8 cellular contexts compared by ENCODE assay signal in the genomic region with DNA sequence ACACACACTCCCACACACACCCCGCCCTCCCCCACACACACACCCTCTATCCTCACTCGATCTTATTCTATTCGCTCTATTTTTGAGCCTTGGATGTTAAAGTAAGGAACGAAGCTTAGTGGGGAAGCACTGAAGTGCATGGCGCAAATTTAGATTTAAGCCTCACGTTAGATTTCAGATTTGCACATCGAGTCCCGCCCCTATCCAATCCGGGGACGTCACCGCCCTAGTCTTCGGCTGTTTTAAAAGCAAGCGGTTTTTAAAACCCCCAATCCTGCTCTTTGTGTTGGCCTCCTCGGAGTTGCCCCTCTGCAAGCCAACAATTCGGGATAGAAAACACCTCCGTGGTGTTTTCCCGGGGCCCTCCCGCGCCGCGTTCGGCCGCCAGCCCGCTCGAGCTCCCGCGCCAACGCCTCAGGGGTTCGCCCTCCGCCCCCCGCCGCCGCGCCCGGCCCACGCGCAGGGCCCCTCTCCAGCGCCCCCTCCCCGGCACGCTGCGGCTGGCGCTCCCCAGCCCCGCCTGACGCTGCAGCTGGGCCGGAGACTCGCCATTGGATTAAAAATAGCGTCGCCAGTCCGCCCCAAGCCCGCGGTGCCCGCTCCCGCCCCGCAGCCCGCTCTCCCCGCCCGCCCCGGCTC. TPM values are rescaled to one million over a fixed set of nuclear protein-coding genes. Genes with fewer than 3 reads are reported as not detected.
DNase-seq lines count a peak whose midpoint lies in the region; ATAC-seq and TF ChIP-seq lines count a peak whose summit lies in the region.

A gene with protein sequence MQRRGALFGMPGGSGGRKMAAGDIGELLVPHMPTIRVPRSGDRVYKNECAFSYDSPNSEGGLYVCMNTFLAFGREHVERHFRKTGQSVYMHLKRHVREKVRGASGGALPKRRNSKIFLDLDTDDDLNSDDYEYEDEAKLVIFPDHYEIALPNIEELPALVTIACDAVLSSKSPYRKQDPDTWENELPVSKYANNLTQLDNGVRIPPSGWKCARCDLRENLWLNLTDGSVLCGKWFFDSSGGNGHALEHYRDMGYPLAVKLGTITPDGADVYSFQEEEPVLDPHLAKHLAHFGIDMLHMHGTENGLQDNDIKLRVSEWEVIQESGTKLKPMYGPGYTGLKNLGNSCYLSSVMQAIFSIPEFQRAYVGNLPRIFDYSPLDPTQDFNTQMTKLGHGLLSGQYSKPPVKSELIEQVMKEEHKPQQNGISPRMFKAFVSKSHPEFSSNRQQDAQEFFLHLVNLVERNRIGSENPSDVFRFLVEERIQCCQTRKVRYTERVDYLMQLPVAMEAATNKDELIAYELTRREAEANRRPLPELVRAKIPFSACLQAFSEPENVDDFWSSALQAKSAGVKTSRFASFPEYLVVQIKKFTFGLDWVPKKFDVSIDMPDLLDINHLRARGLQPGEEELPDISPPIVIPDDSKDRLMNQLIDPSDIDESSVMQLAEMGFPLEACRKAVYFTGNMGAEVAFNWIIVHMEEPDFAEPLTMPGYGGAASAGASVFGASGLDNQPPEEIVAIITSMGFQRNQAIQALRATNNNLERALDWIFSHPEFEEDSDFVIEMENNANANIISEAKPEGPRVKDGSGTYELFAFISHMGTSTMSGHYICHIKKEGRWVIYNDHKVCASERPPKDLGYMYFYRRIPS (plus strand): TSS at position 574 of the 639 bp plus-strand sequence. CDS start 186 bp downstream, outside the sequence.

- H3K56ac ChIP-seq in mesendoderm (ENCODE audit: low read length): peak within 1 kb of the TSS; percentile 99

- peak within 1 kb of the TSS; percentile 84 for H3K4me2 ChIP-seq in mesendoderm (ENCODE audit: low read length)

- H3K79me1 ChIP-seq in mesendoderm (ENCODE audit: low read length): peaks cover 7% of the 10 kb centered on the region

- peaks cover 23% of the 10 kb centered on the region for H3K79me2 ChIP-seq in mesendoderm (ENCODE audit: control insufficient read depth, insufficient read depth, low read length)

- H2AK5ac ChIP-seq in mesendoderm (ENCODE audit: low read length): no peak within 1 kb of the TSS

- H2BK120ac ChIP-seq in mesendoderm (ENCODE audit: low read depth, low read length): peak within 1 kb of the TSS; percentile 63

- peak within 1 kb of the TSS; percentile 47 for H3K27ac ChIP-seq in CD4-positive, alpha-beta T cell (ENCODE audit: low read depth, low read length)
- peak within 1 kb of the TSS; percentile 93 for H3K27ac ChIP-seq in mesendoderm (ENCODE audit: low read depth, low read length)

- H3K36me3 ChIP-seq in endocrine pancreas (ENCODE audit: control insufficient read depth, insufficient read depth, low read length) (no peaks in the 10 kb centered on the region), mesendoderm (ENCODE audit: control insufficient read depth, insufficient read depth, low read length) (no peaks in the 10 kb centered on the region)

- no CpG with 5 or more reads among the region's 58 CpGs for WGBS in mesendoderm (ENCODE audit: extremely low coverage, insufficient coverage, low lambda C conversion rate)

- peak within 1 kb of the TSS; percentile 50 for H3K4ac ChIP-seq in mesendoderm (ENCODE audit: low read depth, low read length)

- peaks cover 3% of the 10 kb centered on the region for H3K4me1 ChIP-seq in endocrine pancreas (ENCODE audit: control insufficient read depth, insufficient read depth, low read length)
- peaks cover 4% of the 10 kb centered on the region for H3K4me1 ChIP-seq in mesendoderm (ENCODE audit: control insufficient read depth, low read depth, low read length)

- peaks cover 8% of the 10 kb centered on the region for H3K36me3 Mint-ChIP-seq in CD4-positive, alpha-beta T cell (ENCODE audit: low read depth)
- H3K36me3 Mint-ChIP-seq in activated CD8-positive, alpha-beta T cell treated with anti-CD3 and anti-CD28 coated beads, Interleukin-2, amount 10 ng/mL, durations not matched to agents 7 days and 5 days (ENCODE audit: low read depth): peaks cover 11% of the 10 kb centered on the region

- no peaks in the 10 kb centered on the region for H3K27me3 ChIP-seq in CD4-positive, alpha-beta T cell (ENCODE audit: control insufficient read depth, insufficient read depth, low read length)
- H3K27me3 ChIP-seq in endocrine pancreas (ENCODE audit: control insufficient read depth, insufficient read depth, low read length) (no peaks in the 10 kb centered on the region), mesendoderm (ENCODE audit: insufficient read depth, low read length, poor library complexity) (no peaks in the 10 kb centered on the region)

- intact Hi-C loops in CD4-positive, alpha-beta T cell (cut with DNase I, micrococcal nuclease): loop anchor here (2.0 to 5.0 kb wide), 2 partner anchors 48 to 950 kb away; partner anchors contain the start of genes MRPL47 (in 1 of the 2), NDUFB5 (in 1 of the 2) and TTC14 (in 1 of the 2)

- peak within 1 kb of the TSS; percentile 91 for H3K23ac ChIP-seq in mesendoderm (ENCODE audit: low read length)

- CTCF ChIA-PET in CD4-positive, alpha-beta T cell (lab: Charles Lee): no interaction called here
- CTCF ChIA-PET in activated CD8-positive, alpha-beta T cell treated with anti-CD3 and anti-CD28 coated beads, Interleukin-2, amount 10 ng/mL, durations not matched to agents 7 days and 5 days (lab: Charles Lee): interaction anchor here (0.5 to 1.0 kb wide), 2 partner anchors 9 to 276 kb away, joined by 3 to 4 read pairs; no protein-coding TSS in a partner anchor

- peaks cover 42% of the 10 kb centered on the region for H3K4me1 Mint-ChIP-seq in CD4-positive, alpha-beta T cell (ENCODE audit: low read depth)
- H3K4me1 Mint-ChIP-seq in activated CD8-positive, alpha-beta T cell treated with anti-CD3 and anti-CD28 coated beads, Interleukin-2, amount 10 ng/mL, durations not matched to agents 7 days and 5 days (ENCODE audit: low read depth): peaks cover 29% of the 10 kb centered on the region

- ATAC-seq in CD4-positive, alpha-beta T cell (ENCODE audit: poor library complexity): peak; percentile 64
- ATAC-seq in GM19328 (IDR thresholded peaks at IDR 0.05; ENCODE audit: unreplicated experiment): peak; percentile 66
- peak; percentile 62 for ATAC-seq in HG03457 (IDR thresholded peaks at IDR 0.05; ENCODE audit: unreplicated experiment)
- ATAC-seq in activated CD8-positive, alpha-beta T cell treated with anti-CD3 and anti-CD28 coated beads, Interleukin-2, amount 10 ng/mL, durations not matched to agents 7 days and 5 days: peak; percentile 70

- peak within 1 kb of the TSS; percentile 91 for H3K27ac Mint-ChIP-seq in CD4-positive, alpha-beta T cell
- H3K27ac Mint-ChIP-seq in activated CD8-positive, alpha-beta T cell treated with anti-CD3 and anti-CD28 coated beads, Interleukin-2, amount 10 ng/mL, durations not matched to agents 7 days and 5 days: peak within 1 kb of the TSS; percentile 89

- H4K8ac ChIP-seq in mesendoderm (ENCODE audit: low read depth, low read length): peak within 1 kb of the TSS; percentile 30

- POLR2A ChIA-PET in CD4-positive, alpha-beta T cell (lab: Charles Lee): interaction anchor here (0.7 to 2.5 kb wide), 6 partner anchors 9 to 949 kb away, joined by 3 to 19 read pairs (median 12); partner anchors contain the start of genes ACTL6A, MRPL47, NDUFB5 and PIK3CA
- POLR2A ChIA-PET in activated CD8-positive, alpha-beta T cell treated with anti-CD3 and anti-CD28 coated beads, Interleukin-2, amount 10 ng/mL, durations not matched to agents 7 days and 5 days (lab: Charles Lee): interaction anchor here (0.5 to 2.6 kb wide), 3 partner anchors 44 to 505 kb away, joined by 3 to 16 read pairs (median 3); partner anchors contain the start of genes MRPL47 and NDUFB5

- H4K5ac ChIP-seq in mesendoderm (ENCODE audit: low read length): no peak within 1 kb of the TSS

- peak within 1 kb of the TSS; percentile 96 for H3K18ac ChIP-seq in mesendoderm (ENCODE audit: low read length)

- H2BK15ac ChIP-seq in mesendoderm (replicated peaks; ENCODE audit: low read depth): peak within 1 kb of the TSS; percentile 89

- H3K9me3 Mint-ChIP-seq in CD4-positive, alpha-beta T cell: no peaks in the 10 kb centered on the region
- H3K9me3 Mint-ChIP-seq in activated CD8-positive, alpha-beta T cell treated with anti-CD3 and anti-CD28 coated beads, Interleukin-2, amount 10 ng/mL, durations not matched to agents 7 days and 5 days (ENCODE audit: insufficient read depth): no peaks in the 10 kb centered on the region

- H3K27me3 Mint-ChIP-seq in CD4-positive, alpha-beta T cell: no peaks in the 10 kb centered on the region
- peaks cover 10% of the 10 kb centered on the region for H3K27me3 Mint-ChIP-seq in activated CD8-positive, alpha-beta T cell treated with anti-CD3 and anti-CD28 coated beads, Interleukin-2, amount 10 ng/mL, durations not matched to agents 7 days and 5 days (ENCODE audit: low read depth)

- DNase-seq in CD4-positive, alpha-beta T cell: peak; percentile 22 to 65 (median 45)
- DNase-seq in NCI-H774 (lab: John Stamatoyannopoulos, UW): peak; percentile 87
- peak; percentile 77 for DNase-seq in activated CD8-positive, alpha-beta T cell treated with anti-CD3 and anti-CD28 coated beads, Interleukin-2, amount 10 ng/mL, durations not matched to agents 7 days and 5 days
- DNase-seq in mesendoderm: peak; percentile 85
- DNase-seq in stimulated activated CD8-positive, alpha-beta memory T cell treated with anti-CD3 and anti-CD28 coated beads, Interleukin-15, amount 100 ng/mL, for 4 hours (ENCODE audit: low read depth in 2 of 2): peak; percentile 27 to 41

- TF ChIP-seq CTCF in CD4-positive, alpha-beta T cell (IDR thresholded peaks at IDR 0.05): no peak

- no peaks in the 10 kb centered on the region for H3K9me3 ChIP-seq in CD4-positive, alpha-beta T cell (ENCODE audit: control insufficient read depth, low read length)
- H3K9me3 ChIP-seq in endocrine pancreas (ENCODE audit: control insufficient read depth, low read length): no peaks in the 10 kb centered on the region

- H3K4me3 Mint-ChIP-seq in CD4-positive, alpha-beta T cell: peak within 1 kb of the TSS; percentile 98
- peak within 1 kb of the TSS; percentile 93 for H3K4me3 Mint-ChIP-seq in activated CD8-positive, alpha-beta T cell treated with anti-CD3 and anti-CD28 coated beads, Interleukin-2, amount 10 ng/mL, durations not matched to agents 7 days and 5 days

- H3K9ac ChIP-seq in endocrine pancreas (ENCODE audit: control insufficient read depth, insufficient read depth, low read length) (peak within 1 kb of the TSS; percentile 76), mesendoderm (ENCODE audit: low read length) (peak within 1 kb of the TSS; percentile 94)

- H3K4me3 ChIP-seq in endocrine pancreas (ENCODE audit: control insufficient read depth, insufficient read depth, low read length) (peak within 1 kb of the TSS; percentile 44), mesendoderm (ENCODE audit: low read length) (peak within 1 kb of the TSS; percentile 85)

- peak within 1 kb of the TSS; percentile 85 for H2BK5ac ChIP-seq in mesendoderm (ENCODE audit: low read length)

RNA-seq across cellular contexts. Expression of the gene that starts here (rescaled TPM):
- 1 to 10 TPM; 4.3 to 4.8 TPM for total RNA-seq in CD4-positive, alpha-beta T cell
- total RNA-seq in activated CD8-positive, alpha-beta T cell treated with anti-CD3 and anti-CD28 coated beads, Interleukin-2, amount 10 ng/mL, durations not matched to agents 7 days and 5 days: 10 to 100 TPM in 1 of 2 experiments, 1 to 10 TPM in 1; 9.6 to 10.5 TPM
- polyA plus RNA-seq in mesendoderm (2013, experiment 1 of 2): 11.5 TPM
- 11.9 TPM for polyA plus RNA-seq in mesendoderm (2013, experiment 2 of 2)

Comparison
In these comparisons a context has a peak if more than half of its experiments do, and no peak if none do; other contexts are left out.
1. Peak in every context shown above with its lines: DNase-seq, ATAC-seq, H3K4me3 ChIP-seq and H3K27ac ChIP-seq.
2. DNase-seq: peak in every context shown above with its lines; median percentile 87 in NCI-H774; 85 in mesendoderm; 77 in activated CD8-positive, alpha-beta T cell treated with anti-CD3 and anti-CD28 coated beads, Interleukin-2, amount 10 ng/mL, durations not matched to agents 7 days and 5 days; 45 in CD4-positive, alpha-beta T cell; 34 in stimulated activated CD8-positive, alpha-beta memory T cell treated with anti-CD3 and anti-CD28 coated beads, Interleukin-15, amount 100 ng/mL, for 4 hours.